Comparison of ENCODE assay signal across 8 cellular contexts in genomic region chr10:119595715-119596515, GRCh38. TPM values are rescaled to one million over a fixed set of nuclear protein-coding genes. Genes with fewer than 3 reads are reported as not detected.
DNase-seq lines count a peak whose midpoint lies in the region; ATAC-seq and TF ChIP-seq lines count a peak whose summit lies in the region.

No MANE protein-coding gene starts in this region.

- peaks cover 45% of the 10 kb centered on the region for H3K4me1 Mint-ChIP-seq in T-helper 1 cell treated with Interleukin-12 subunit alpha and Interleukin-12 subunit beta and Interleukin-4 antibody, amounts not matched to agents 30 μg/mL and 1 μg/mL, for 36 hours (ENCODE audit: low read depth)

- H3K27ac ChIP-seq in ascending aorta (peak overlapping the region; percentile 95 to 98), iPS DF 6.9 (ENCODE audit: low read length) (no peak overlapping the region)

- H3K9me3 ChIP-seq in ascending aorta (no peaks in the 10 kb centered on the region), iPS DF 6.9 (ENCODE audit: control insufficient read depth, insufficient read depth, low read length) (no peaks in the 10 kb centered on the region), skeletal muscle satellite cell (replicated peaks; ENCODE audit: low read length) (no peaks in the 10 kb centered on the region)

- H3K36me3 Mint-ChIP-seq in T-helper 1 cell treated with Interleukin-12 subunit alpha and Interleukin-12 subunit beta and Interleukin-4 antibody, amounts not matched to agents 30 μg/mL and 1 μg/mL, for 36 hours (ENCODE audit: low read depth): peaks cover 29% of the 10 kb centered on the region

- DNase-seq in NCI-H1417 (lab: John Stamatoyannopoulos, UW): peak; percentile 23 to 53 (median 26)
- DNase-seq in NCI-H1417 treated with DMSO at 0.1 percent for 48 hours (lab: John Stamatoyannopoulos, UW): no peak
- peak in 1 of 2 donors; percentile 73 for DNase-seq in ascending aorta (ENCODE audit: low spot score in 2 of 2)
- DNase-seq in iPS DF 6.9 (ENCODE audit: low read depth, low spot score): no peak
- DNase-seq in NCI-H2196 treated with DMSO at 0.1 percent for 48 hours (lab: John Stamatoyannopoulos, UW; ENCODE audit: unreplicated experiment): no peak

- TF ChIP-seq CTCF in ascending aorta (IDR thresholded peaks at IDR 0.05): no peak

- H3K4me1 ChIP-seq in ascending aorta: peaks cover 0 to 31% of the 10 kb centered on the region in 2 donors
- H3K4me1 ChIP-seq in iPS DF 6.9 (ENCODE audit: control insufficient read depth, insufficient read depth, low read length): no peaks in the 10 kb centered on the region
- peaks cover 36% of the 10 kb centered on the region for H3K4me1 ChIP-seq in skeletal muscle satellite cell (ENCODE audit: control insufficient read depth, insufficient read depth, low read length)

- peak overlapping the region; percentile 96 for H3K4me3 Mint-ChIP-seq in T-helper 1 cell treated with Interleukin-12 subunit alpha and Interleukin-12 subunit beta and Interleukin-4 antibody, amounts not matched to agents 30 μg/mL and 1 μg/mL, for 36 hours

- H3K4me3 ChIP-seq in ascending aorta: peak overlapping the region; percentile 64 to 70
- H3K4me3 ChIP-seq in iPS DF 6.9 (ENCODE audit: low read length): peak overlapping the region; percentile 54
- peak overlapping the region; percentile 93 for H3K4me3 ChIP-seq in skeletal muscle satellite cell (ENCODE audit: low read length)

- WGBS in iPS DF 6.9 (ENCODE audit: insufficient coverage, insufficient read length): no CpG with 5 or more reads among the region's 48 CpGs

- H3K27me3 ChIP-seq in ascending aorta: no peaks in the 10 kb centered on the region
- no peaks in the 10 kb centered on the region for H3K27me3 ChIP-seq in iPS DF 6.9 (ENCODE audit: control insufficient read depth, insufficient read depth, low read length)
- H3K27me3 ChIP-seq in skeletal muscle satellite cell (ENCODE audit: control insufficient read depth, insufficient read depth, low read length): no peaks in the 10 kb centered on the region

- peak overlapping the region; percentile 91 for H3K9ac ChIP-seq in skeletal muscle satellite cell (ENCODE audit: low read depth, low read length)

- H3K27ac Mint-ChIP-seq in T-helper 1 cell treated with Interleukin-12 subunit alpha and Interleukin-12 subunit beta and Interleukin-4 antibody, amounts not matched to agents 30 μg/mL and 1 μg/mL, for 36 hours: peak overlapping the region; percentile 90

- no peaks in the 10 kb centered on the region for H3K9me3 Mint-ChIP-seq in T-helper 1 cell treated with Interleukin-12 subunit alpha and Interleukin-12 subunit beta and Interleukin-4 antibody, amounts not matched to agents 30 μg/mL and 1 μg/mL, for 36 hours

- H3K36me3 ChIP-seq in ascending aorta: no peaks in the 10 kb centered on the region
- no peaks in the 10 kb centered on the region for H3K36me3 ChIP-seq in iPS DF 6.9 (ENCODE audit: control insufficient read depth, insufficient read depth, low read length)
- H3K36me3 ChIP-seq in skeletal muscle satellite cell (ENCODE audit: insufficient read depth, low read length): peaks cover 26% of the 10 kb centered on the region

- peak; percentile 6 for ATAC-seq in HG03175 (IDR thresholded peaks at IDR 0.05; ENCODE audit: unreplicated experiment)

- no peaks in the 10 kb centered on the region for H3K27me3 Mint-ChIP-seq in T-helper 1 cell treated with Interleukin-12 subunit alpha and Interleukin-12 subunit beta and Interleukin-4 antibody, amounts not matched to agents 30 μg/mL and 1 μg/mL, for 36 hours (ENCODE audit: low read depth)

- peak overlapping the region; percentile 85 for H3K4me2 ChIP-seq in skeletal muscle satellite cell (ENCODE audit: low read length)

- intact Hi-C loops in ascending aorta (cut with DNase I): loop anchor here (2.0 to 10.0 kb wide), 8 partner anchors 54 to 841 kb away; partner anchors contain the start of genes CACUL1, DENND10, GRK5 and MCMBP

RNA-seq across cellular contexts. Expression of gene TIAL1, which starts 0.8 kb away (rescaled TPM):
- total RNA-seq in ascending aorta: 35.5 TPM
- 28.4 and 30.8 TPM in 2 replicates for total RNA-seq in skeletal muscle satellite cell (2012; rRNA removed)

RNA-seq across cellular contexts. Expression of gene RGS10, which starts 53.4 kb away (rescaled TPM):
- 42.9 TPM for total RNA-seq in ascending aorta
- 63.8 and 79.1 TPM in 2 replicates for total RNA-seq in skeletal muscle satellite cell (2012; rRNA removed)

RNA-seq across cellular contexts. Expression of gene BAG3, which starts 55.3 kb away (rescaled TPM):
- 88.0 TPM for total RNA-seq in ascending aorta
- 19.5 and 23.6 TPM in 2 replicates for total RNA-seq in skeletal muscle satellite cell (2012; rRNA removed)

Comparison
In these comparisons a context has a peak if more than half of its experiments do, and no peak if none do; other contexts are left out.
1. DNase-seq: peak in NCI-H1417 (3 of 3); none in NCI-H1417 treated with DMSO at 0.1 percent for 48 hours (single experiment), iPS DF 6.9 (single experiment) and NCI-H2196 treated with DMSO at 0.1 percent for 48 hours (single experiment).
2. Peak in every context shown above with its lines, with median percentiles within 50 percentile points of each other: H3K4me3 ChIP-seq.